In the genomic region with DNA sequence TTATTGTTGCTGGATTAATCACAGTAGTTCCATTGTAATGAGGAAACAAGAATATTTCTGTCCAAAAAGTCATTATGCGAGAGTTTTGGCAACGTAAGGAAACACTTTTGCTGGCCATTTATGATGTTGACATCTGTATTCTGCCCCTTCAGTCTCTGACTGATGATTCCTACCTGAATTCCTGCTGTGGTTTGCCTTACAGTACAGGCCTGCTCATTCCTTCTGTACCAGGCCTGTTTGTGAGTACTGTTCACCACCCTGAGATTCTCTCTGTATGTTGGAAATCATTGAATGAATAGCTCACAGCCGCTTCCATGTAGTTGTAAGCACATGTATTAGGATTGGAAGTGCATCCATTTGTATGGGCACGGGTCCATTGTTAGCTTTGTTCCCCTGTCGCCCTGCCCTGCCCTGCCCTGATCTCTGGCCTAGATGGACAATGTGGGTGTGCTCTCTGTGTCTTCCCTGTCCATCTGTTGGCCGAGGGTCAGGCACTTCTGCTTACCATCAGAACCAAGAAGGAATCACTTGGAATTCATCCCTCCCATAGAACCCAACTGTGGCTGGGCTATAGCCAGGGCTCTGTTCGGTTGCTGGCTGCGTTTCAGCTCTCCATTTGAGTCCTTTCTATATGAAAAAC, we compare ENCODE assay signal across 12 cellular contexts. TPM values are rescaled to one million over a fixed set of nuclear protein-coding genes. Genes with fewer than 3 reads are reported as not detected.
DNase-seq lines count a peak whose midpoint lies in the region; ATAC-seq and TF ChIP-seq lines count a peak whose summit lies in the region.
"Had no signal": no experiment of that assay in that cellular context is flagged by ENCODE, and none has a peak within 500 bp of the region (broad histone marks: within the 10 kb centered on the region; RNA-seq: fewer than 3 reads in every experiment).

No MANE protein-coding gene starts in this region.

- no peaks in the 10 kb centered on the region for H3K9me3 Mint-ChIP-seq in stimulated activated memory B cell treated with anti-CD40 and anti-IgM and Interleukin-4, amounts not matched to agents 10 μg/mL and 1 μg/mL and 100 μg/mL, for 72 hours
- H3K9me3 Mint-ChIP-seq in activated CD4-positive, alpha-beta memory T cell treated with anti-CD3 and anti-CD28 coated beads for 36 hours: no peaks in the 10 kb centered on the region
- H3K9me3 Mint-ChIP-seq: naive thymus-derived CD4-positive, alpha-beta T cell had no signal

- ATAC-seq in stimulated activated memory B cell treated with anti-CD40 and anti-IgM and Interleukin-4, amounts not matched to agents 10 μg/mL and 1 μg/mL and 100 μg/mL, for 72 hours: no peak
- no peak for ATAC-seq in GM21526 (IDR thresholded peaks at IDR 0.05; ENCODE audit: low FRiP score, unreplicated experiment)
- ATAC-seq: naive thymus-derived CD4-positive, alpha-beta T cell had no signal

- H3K9me3 ChIP-seq in HUES64 (ENCODE audit: insufficient read depth, low read depth, low read length) (no peaks in the 10 kb centered on the region), hepatocyte (ENCODE audit: low read depth) (no peaks in the 10 kb centered on the region)

- H3K79me2 ChIP-seq in hepatocyte: peaks cover 54% of the 10 kb centered on the region

- TF ChIP-seq CTCF in hepatocyte (IDR thresholded peaks at IDR 0.05; ENCODE audit: poor library complexity) (no peak), brain microvascular endothelial cell (IDR thresholded peaks at IDR 0.05; ENCODE audit: low read depth, low read length, missing control alignments) (no peak)

- H3K9me2 ChIP-seq in hepatocyte (replicated peaks; ENCODE audit: insufficient read depth): no peaks in the 10 kb centered on the region

- H3K4me3 ChIP-seq in HUES64 (ENCODE audit: low read length) (no peak overlapping the region), hepatocyte (no peak overlapping the region), brain microvascular endothelial cell (ENCODE audit: low read depth, low read length) (no peak overlapping the region)

- CTCF ChIA-PET in activated CD4-positive, alpha-beta memory T cell treated with anti-CD3 and anti-CD28 coated beads for 36 hours (lab: Charles Lee): interaction anchor here (1.3 to 1.8 kb wide), 2 partner anchors 27 to 72 kb away, joined by 3 to 5 read pairs; no protein-coding TSS in a partner anchor

- H3K27me3 ChIP-seq in HUES64 (ENCODE audit: insufficient read depth, low read length): no peaks in the 10 kb centered on the region
- H3K27me3 ChIP-seq in hepatocyte: no peaks in the 10 kb centered on the region
- H3K27me3 ChIP-seq in brain microvascular endothelial cell (replicated peaks): no peaks in the 10 kb centered on the region

- no peak overlapping the region for H3K4me3 Mint-ChIP-seq in stimulated activated memory B cell treated with anti-CD40 and anti-IgM and Interleukin-4, amounts not matched to agents 10 μg/mL and 1 μg/mL and 100 μg/mL, for 72 hours
- H3K4me3 Mint-ChIP-seq in activated CD4-positive, alpha-beta memory T cell treated with anti-CD3 and anti-CD28 coated beads for 36 hours: no peak overlapping the region

- peak overlapping the region; percentile 3; the same call in 1 of the 2 replicates for H3K27ac ChIP-seq in HUES64 (ENCODE audit: low read depth, low read length)
- H3K27ac ChIP-seq in hepatocyte: peak overlapping the region; percentile 70
- no peak overlapping the region for H3K27ac ChIP-seq in brain microvascular endothelial cell

- H3K36me3 Mint-ChIP-seq in stimulated activated memory B cell treated with anti-CD40 and anti-IgM and Interleukin-4, amounts not matched to agents 10 μg/mL and 1 μg/mL and 100 μg/mL, for 72 hours: peaks cover 9% of the 10 kb centered on the region
- no peaks in the 10 kb centered on the region for H3K36me3 Mint-ChIP-seq in activated CD4-positive, alpha-beta memory T cell treated with anti-CD3 and anti-CD28 coated beads for 36 hours

- intact Hi-C loops in activated CD4-positive, alpha-beta memory T cell treated with anti-CD3 and anti-CD28 coated beads for 36 hours (cut with micrococcal nuclease): no loop called here

- DNase-seq in amygdala (lab: John Stamatoyannopoulos, UW): peak in 38 of 56 donors; percentile 4 to 76 (median 34)
- DNase-seq in hepatocyte (ENCODE audit: low spot score): no peak
- DNase-seq in activated CD4-positive, alpha-beta memory T cell treated with anti-CD3 and anti-CD28 coated beads for 36 hours: no peak
- DNase-seq in brain microvascular endothelial cell: no peak
- no peak for DNase-seq in germinal center (ENCODE audit: low spot score)
- DNase-seq: Kasumi-1; naive thymus-derived CD4-positive, alpha-beta T cell; NCI-H526 treated with DMSO at 0.1 percent for 48 hours; stimulated activated CD4-positive, alpha-beta T cell treated with anti-CD3 and anti-CD28 coated beads, Interleukin-4, amount 100 ng/mL, for 24 hours had no signal

- H4K20me1 ChIP-seq in hepatocyte (ENCODE audit: insufficient read depth, poor library complexity, severe bottlenecking): no peaks in the 10 kb centered on the region

- peaks cover 42% of the 10 kb centered on the region for H3K4me1 ChIP-seq in HUES64 (ENCODE audit: insufficient read depth, low read length)
- H3K4me1 ChIP-seq in hepatocyte (ENCODE audit: insufficient read depth): peaks cover 31% of the 10 kb centered on the region

- H3K9ac ChIP-seq in HUES64 (ENCODE audit: low read depth, low read length): no peak overlapping the region

- H2AFZ ChIP-seq in hepatocyte: no peak overlapping the region

- peaks cover 38% of the 10 kb centered on the region for H3K4me1 Mint-ChIP-seq in stimulated activated memory B cell treated with anti-CD40 and anti-IgM and Interleukin-4, amounts not matched to agents 10 μg/mL and 1 μg/mL and 100 μg/mL, for 72 hours
- H3K4me1 Mint-ChIP-seq in activated CD4-positive, alpha-beta memory T cell treated with anti-CD3 and anti-CD28 coated beads for 36 hours (ENCODE audit: low read depth): peaks cover 47% of the 10 kb centered on the region

- in situ Hi-C loops in brain microvascular endothelial cell (cut with HindIII; ENCODE audit: low pct_ligation_motif_present, low sequenced_read_pairs): no loop called here

- WGBS in HUES64: 93% methylated on average over 8 of the region's 8 CpGs
- 91% methylated on average over 8 of the region's 8 CpGs for WGBS in hepatocyte (ENCODE audit: low lambda C conversion rate, missing lambda C conversion rate)

- no peak overlapping the region for H3K4me2 ChIP-seq in hepatocyte

- H3K27me3 Mint-ChIP-seq in stimulated activated memory B cell treated with anti-CD40 and anti-IgM and Interleukin-4, amounts not matched to agents 10 μg/mL and 1 μg/mL and 100 μg/mL, for 72 hours: no peaks in the 10 kb centered on the region
- H3K27me3 Mint-ChIP-seq in activated CD4-positive, alpha-beta memory T cell treated with anti-CD3 and anti-CD28 coated beads for 36 hours: no peaks in the 10 kb centered on the region
- H3K27me3 Mint-ChIP-seq: naive thymus-derived CD4-positive, alpha-beta T cell had no signal

- POLR2A ChIA-PET in activated CD4-positive, alpha-beta memory T cell treated with anti-CD3 and anti-CD28 coated beads for 36 hours (lab: Charles Lee): no interaction called here

- H3K36me3 ChIP-seq in HUES64 (ENCODE audit: insufficient read depth, low read length): no peaks in the 10 kb centered on the region
- no peaks in the 10 kb centered on the region for H3K36me3 ChIP-seq in hepatocyte (replicated peaks; ENCODE audit: insufficient read depth, low read depth)
- no peaks in the 10 kb centered on the region for H3K36me3 ChIP-seq in brain microvascular endothelial cell (replicated peaks)

- peak overlapping the region; percentile 56 for H3K27ac Mint-ChIP-seq in stimulated activated memory B cell treated with anti-CD40 and anti-IgM and Interleukin-4, amounts not matched to agents 10 μg/mL and 1 μg/mL and 100 μg/mL, for 72 hours
- H3K27ac Mint-ChIP-seq in activated CD4-positive, alpha-beta memory T cell treated with anti-CD3 and anti-CD28 coated beads for 36 hours: no peak overlapping the region

RNA-seq across cellular contexts. Expression of gene TULP4, which starts 26.8 kb away (rescaled TPM):
- polyA plus RNA-seq in HUES64 (2013, experiment 1 of 2): 14.5 TPM
- 16.9 TPM for polyA plus RNA-seq in HUES64 (2013, experiment 2 of 2)
- total RNA-seq in hepatocyte: 129 and 132 TPM in 2 replicates
- polyA plus RNA-seq in hepatocyte: 30.1 and 32.8 TPM in 2 replicates
- total RNA-seq in activated CD4-positive, alpha-beta memory T cell treated with anti-CD3 and anti-CD28 coated beads for 36 hours: 10 to 100 TPM; 15.9 to 16.3 TPM

Comparison
In these comparisons a context has a peak if more than half of its experiments do, and no peak if none do; other contexts are left out.
1. DNase-seq: peak in amygdala (38 of 56); none in hepatocyte (single experiment), activated CD4-positive, alpha-beta memory T cell treated with anti-CD3 and anti-CD28 coated beads for 36 hours (single experiment), brain microvascular endothelial cell (single experiment) and germinal center (single experiment).